In the genomic region with DNA sequence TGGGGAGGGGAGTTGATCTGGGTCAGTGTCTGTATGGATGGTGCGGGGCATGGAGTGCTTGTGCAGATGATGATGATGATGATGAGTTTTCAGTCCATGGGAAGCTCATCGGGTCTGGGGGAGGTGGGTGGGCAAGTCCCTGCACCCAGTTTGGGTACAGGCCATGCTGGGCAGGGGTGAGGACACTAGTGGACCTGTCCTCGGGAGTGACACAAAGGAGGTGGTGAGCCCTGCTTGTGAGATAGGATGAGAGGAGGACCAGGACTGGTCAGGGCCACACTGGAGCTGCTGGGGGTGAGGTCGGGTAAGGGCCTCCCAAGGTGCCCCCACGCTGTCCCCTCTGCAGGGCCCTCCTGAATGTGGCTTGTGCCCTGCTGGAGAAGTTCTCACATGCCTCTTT, we compare ENCODE assay signal across 30 cellular contexts.
"Had no signal": no experiment of that assay in that cellular context is flagged by ENCODE, and none has a peak within 500 bp of the region (broad histone marks: within the 10 kb centered on the region; RNA-seq: fewer than 3 reads in every experiment).

No MANE protein-coding gene starts in this region.

- H3K4me3 ChIP-seq: coronary artery, dorsolateral prefrontal cortex, esophagus muscularis mucosa, gastrocnemius medialis had no signal

- H3K27me3 Mint-ChIP-seq: activated B cell treated with CpG ODN at 0.5 μM for 24 hours; activated CD8-positive, alpha-beta T cell treated with anti-CD3 and anti-CD28 coated beads for 36 hours; activated naive CD8-positive, alpha-beta T cell; activated T-helper 17 cell treated with anti-CD3 and anti-CD28 coated beads, Interleukin-2, amount 50 U/mL, for 72 hours; central memory CD8-positive, alpha-beta T cell; dendritic cell treated with granulocyte-macrophage colony-stimulating factor and Interleukin-4, amounts not matched to agents 40 ng/mL and 50 ng/mL, for 4 days; T-helper 17 cell had no signal

- H3K27ac Mint-ChIP-seq: activated B cell treated with CpG ODN at 0.5 μM for 24 hours; activated CD8-positive, alpha-beta T cell treated with anti-CD3 and anti-CD28 coated beads for 36 hours; activated naive CD8-positive, alpha-beta T cell; activated T-helper 17 cell treated with anti-CD3 and anti-CD28 coated beads, Interleukin-2, amount 50 U/mL, for 72 hours; dendritic cell treated with granulocyte-macrophage colony-stimulating factor and Interleukin-4, amounts not matched to agents 40 ng/mL and 50 ng/mL, for 4 days; T-helper 17 cell; T-helper 2 cell treated with Interferon-gamma antibody and Interleukin-4, amounts not matched to agents 5 μg/mL and 100 μg/mL, for 36 hours had no signal

- H3K4me1 Mint-ChIP-seq: activated B cell treated with CpG ODN at 0.5 μM for 24 hours; activated T-helper 17 cell treated with anti-CD3 and anti-CD28 coated beads, Interleukin-2, amount 50 U/mL, for 72 hours had no signal

- H3K36me3 ChIP-seq: brain microvascular endothelial cell, esophagus muscularis mucosa, gastrocnemius medialis, WERI-Rb-1 had no signal

- H3K9me3 Mint-ChIP-seq: activated B cell treated with CpG ODN at 0.5 μM for 24 hours; activated T-cell treated with anti-CD3 and anti-CD28 coated beads, Interleukin-2, amount 50 U/mL, for 4 hours; activated T-helper 17 cell treated with anti-CD3 and anti-CD28 coated beads, Interleukin-2, amount 50 U/mL, for 72 hours; central memory CD8-positive, alpha-beta T cell; dendritic cell treated with granulocyte-macrophage colony-stimulating factor and Interleukin-4, amounts not matched to agents 40 ng/mL and 50 ng/mL, for 4 days; T-helper 2 cell treated with Interferon-gamma antibody and Interleukin-4, amounts not matched to agents 5 μg/mL and 100 μg/mL, for 36 hours had no signal

- DNase-seq: activated B cell treated with CpG ODN at 0.5 μM for 24 hours; activated CD4-positive, alpha-beta T cell treated with anti-CD3 and anti-CD28 coated beads for 48 hours; activated CD4-positive, alpha-beta T cell treated with anti-CD3 and anti-CD28 coated beads, Interleukin-2, amount 50 U/mL, for 1 hour; activated CD4-positive, alpha-beta T cell treated with anti-CD3 and anti-CD28 coated beads, Interleukin-2, amount 50 U/mL, for 48 hours; activated CD8-positive, alpha-beta memory T cell treated with anti-CD3 and anti-CD28 coated beads for 24 hours; activated CD8-positive, alpha-beta T cell treated with anti-CD3 and anti-CD28 coated beads for 36 hours; activated effector memory CD4-positive, alpha-beta T cell treated with Interleukin-2 at 50 U/mL for 16 hours; activated gamma-delta T cell treated with Interleukin-2 at 50 U/mL for 16 hours; activated naive CD4-positive, alpha-beta T cell treated with anti-CD3 and anti-CD28 coated beads, Interleukin-2, amount 50 U/mL, for 16 hours; activated naive CD4-positive, alpha-beta T cell treated with Interleukin-2 at 50 U/mL for 16 hours; activated T-cell treated with anti-CD3 and anti-CD28 coated beads, Interleukin-2, amount 50 U/mL, for 4 hours; brain microvascular endothelial cell; dorsolateral prefrontal cortex; effector memory CD4-positive, alpha-beta T cell; erythroblast; foreskin keratinocyte; gastrocnemius medialis; glutamatergic neuron; T-helper 1 cell; T-helper 17 cell; T1000; WERI-Rb-1 had no signal

- ATAC-seq: activated CD4-positive, CD25-positive, alpha-beta regulatory T cell treated with anti-CD3 and anti-CD28 coated beads, Interleukin-2, amount 50 U/mL, for 24 hours; activated CD8-positive, alpha-beta T cell treated with anti-CD3 and anti-CD28 coated beads for 36 hours; activated T-cell treated with anti-CD3 and anti-CD28 coated beads, Interleukin-2, amount 50 U/mL, for 4 hours; activated T-helper 17 cell treated with anti-CD3 and anti-CD28 coated beads, Interleukin-2, amount 50 U/mL, for 72 hours; foreskin keratinocyte; gastrocnemius medialis; T-helper 17 cell had no signal

- H3K4me1 ChIP-seq: esophagus muscularis mucosa, foreskin keratinocyte, gastrocnemius medialis had no signal

- H3K27me3 ChIP-seq: brain microvascular endothelial cell, dorsolateral prefrontal cortex, esophagus muscularis mucosa, foreskin keratinocyte, gastrocnemius medialis had no signal

- H3K9me3 ChIP-seq: esophagus muscularis mucosa, gastrocnemius medialis had no signal

- H3K4me3 Mint-ChIP-seq: activated B cell treated with CpG ODN at 0.5 μM for 24 hours; activated CD8-positive, alpha-beta T cell treated with anti-CD3 and anti-CD28 coated beads for 36 hours; activated naive CD8-positive, alpha-beta T cell; activated T-cell treated with anti-CD3 and anti-CD28 coated beads, Interleukin-2, amount 50 U/mL, for 4 hours; activated T-helper 17 cell treated with anti-CD3 and anti-CD28 coated beads, Interleukin-2, amount 50 U/mL, for 72 hours; central memory CD8-positive, alpha-beta T cell; dendritic cell treated with granulocyte-macrophage colony-stimulating factor and Interleukin-4, amounts not matched to agents 40 ng/mL and 50 ng/mL, for 4 days; T-helper 17 cell; T-helper 2 cell treated with Interferon-gamma antibody and Interleukin-4, amounts not matched to agents 5 μg/mL and 100 μg/mL, for 36 hours had no signal

- H3K27ac ChIP-seq: brain microvascular endothelial cell, coronary artery, esophagus muscularis mucosa, foreskin keratinocyte, gastrocnemius medialis, WERI-Rb-1 had no signal
